Comparison of ENCODE assay signal across 8 cellular contexts in genomic region chr2:43636616-43637015, GRCh38. TPM values are rescaled to one million over a fixed set of nuclear protein-coding genes. Genes with fewer than 3 reads are reported as not detected.
DNase-seq lines count a peak whose midpoint lies in the region; TF ChIP-seq lines count a peak whose summit lies in the region.

No MANE protein-coding gene starts in this region.

- H4K8ac ChIP-seq in mesenchymal stem cell (ENCODE audit: low read length): no peak overlapping the region

- 62% methylated on average over 11 of the region's 11 CpGs for WGBS in mesenchymal stem cell

- peak overlapping the region; percentile 50 for H3K4me2 ChIP-seq in mesenchymal stem cell (ENCODE audit: low read length, poor library complexity, severe bottlenecking)

- H3K14ac ChIP-seq in mesenchymal stem cell (ENCODE audit: low read length in 2 of 2): no peak overlapping the region

- DNase-seq in AG10803 (ENCODE audit: low read depth): no peak
- no peak for DNase-seq in HL-60 (ENCODE audit: low read depth in 1 of 2, low spot score in 1 of 2)
- DNase-seq in ascending aorta (ENCODE audit: low spot score in 2 of 2): no peak
- no peak for DNase-seq in mesenchymal stem cell
- DNase-seq in uterus: no peak
- DNase-seq in islet precursor cell: no peak
- DNase-seq in NCI-H226: no peak
- no peak for DNase-seq in cerebellar nuclear complex (lab: John Stamatoyannopoulos, UW)

- H3K27me3 ChIP-seq in HL-60 (ENCODE audit: insufficient read depth, poor library complexity, severe bottlenecking) (peaks cover 17% of the 10 kb centered on the region), ascending aorta (no peaks in the 10 kb centered on the region), mesenchymal stem cell (ENCODE audit: control insufficient read depth in 1 of 2, insufficient read depth in 1 of 2, low read length in 2 of 2) (no peaks in the 10 kb centered on the region), uterus (no peaks in the 10 kb centered on the region)

- no peak overlapping the region for H2AK5ac ChIP-seq in mesenchymal stem cell (ENCODE audit: low read length, severe bottlenecking)

- no peak overlapping the region for H2BK120ac ChIP-seq in mesenchymal stem cell (ENCODE audit: low read depth, low read length)

- H3K23ac ChIP-seq in mesenchymal stem cell (ENCODE audit: low read length in 2 of 2): no peak overlapping the region

- no peak overlapping the region for H2BK12ac ChIP-seq in mesenchymal stem cell (ENCODE audit: low read length in 2 of 2)

- no peak overlapping the region for H4K91ac ChIP-seq in mesenchymal stem cell (ENCODE audit: low read length)

- H2BK15ac ChIP-seq in mesenchymal stem cell (ENCODE audit: low read depth, poor library complexity, severe bottlenecking): no peak overlapping the region

- H3K4me1 ChIP-seq in ascending aorta: peaks cover 0 to 4% of the 10 kb centered on the region in 2 donors
- peaks cover 6% of the 10 kb centered on the region for H3K4me1 ChIP-seq in mesenchymal stem cell (ENCODE audit: control insufficient read depth, insufficient read depth, low read depth, low read length)
- H3K4me1 ChIP-seq in uterus: no peaks in the 10 kb centered on the region

- H3K79me1 ChIP-seq in mesenchymal stem cell (replicated peaks; ENCODE audit: low read length, poor library complexity, severe bottlenecking): peaks cover 11% of the 10 kb centered on the region

- peak overlapping the region in 1 of 2 experiments; percentile 13 for H3K18ac ChIP-seq in mesenchymal stem cell (ENCODE audit: low read depth in 1 of 2, low read length in 2 of 2)

- H3K27ac ChIP-seq in HL-60 (replicated peaks) (no peak overlapping the region), ascending aorta (no peak overlapping the region), mesenchymal stem cell (ENCODE audit: low read length, poor library complexity, severe bottlenecking) (no peak overlapping the region), uterus (peak overlapping the region; percentile 90 to 93)

- H2BK5ac ChIP-seq in mesenchymal stem cell (ENCODE audit: low read depth, low read length, poor library complexity, severe bottlenecking): no peak overlapping the region

- peak overlapping the region; percentile 83 for H3K9ac ChIP-seq in mesenchymal stem cell (ENCODE audit: low read length)

- TF ChIP-seq CTCF in AG10803 (conservative IDR thresholded peaks at IDR 0.05; ENCODE audit: low read length): no peak
- no peak for TF ChIP-seq CTCF in HL-60 (IDR thresholded peaks at IDR 0.05; ENCODE audit: insufficient read depth, low read length)
- TF ChIP-seq CTCF in ascending aorta (IDR thresholded peaks at IDR 0.05): no peak
- no peak for TF ChIP-seq CTCF in uterus (IDR thresholded peaks at IDR 0.05)

- H2AFZ ChIP-seq in mesenchymal stem cell (ENCODE audit: low read depth, low read length): peak overlapping the region; percentile 72

- intact Hi-C loops in ascending aorta (cut with DNase I): loop anchor here (2.0 to 5.0 kb wide), 2 partner anchors 40 to 136 kb away; partner anchors contain the start of genes DYNC2LI1 and THADA
- intact Hi-C loops in uterus (cut with DNase I; ENCODE audit: low total_unique reads): no loop called here

- H3K4me3 ChIP-seq in AG10803 (ENCODE audit: low read length): peak overlapping the region; percentile 62
- peak overlapping the region; percentile 45 for H3K4me3 ChIP-seq in HL-60 (replicated peaks; ENCODE audit: insufficient read depth, low read length)
- peak overlapping the region; percentile 94 to 95 for H3K4me3 ChIP-seq in ascending aorta
- H3K4me3 ChIP-seq in mesenchymal stem cell (ENCODE audit: insufficient read depth in 1 of 2, low read depth in 1 of 2, low read length in 2 of 2): peak overlapping the region; percentile 24 to 84
- peak overlapping the region; percentile 80 to 96 for H3K4me3 ChIP-seq in uterus

- TF ChIP-seq POLR2A in uterus (IDR thresholded peaks at IDR 0.05): no peak

- no peaks in the 10 kb centered on the region for H3K9me3 ChIP-seq in ascending aorta
- H3K9me3 ChIP-seq in mesenchymal stem cell (ENCODE audit: control insufficient read depth, low read length): no peaks in the 10 kb centered on the region
- H3K9me3 ChIP-seq in uterus: no peaks in the 10 kb centered on the region

- no peaks in the 10 kb centered on the region for H3K36me3 ChIP-seq in ascending aorta
- no peaks in the 10 kb centered on the region for H3K36me3 ChIP-seq in mesenchymal stem cell (ENCODE audit: control insufficient read depth in 1 of 2, insufficient read depth in 2 of 2, low read depth in 1 of 2, low read length in 2 of 2)
- no peaks in the 10 kb centered on the region for H3K36me3 ChIP-seq in uterus

- no peak overlapping the region for H3K4ac ChIP-seq in mesenchymal stem cell (ENCODE audit: low read depth in 1 of 2, low read length in 2 of 2)

RNA-seq across cellular contexts. Expression of gene PLEKHH2, which starts 0.4 kb away (rescaled TPM):
- total RNA-seq in ascending aorta (15.0 TPM), uterus (100 to 1,000 TPM in 1 of 4 donors, 10 to 100 TPM in 3; 47.1 to 124 (median 74.8) TPM)
- polyA plus RNA-seq in mesenchymal stem cell (2013, experiment 1 of 2): 6.5 TPM
- polyA plus RNA-seq in mesenchymal stem cell (2013, experiment 2 of 2): 6.1 TPM

RNA-seq across cellular contexts. Expression of gene C1GALT1C1L, which starts 39.6 kb away (rescaled TPM):
- total RNA-seq in ascending aorta: not detected
- polyA plus RNA-seq in mesenchymal stem cell (2013, experiment 1 of 2): 0.08 TPM
- polyA plus RNA-seq in mesenchymal stem cell (2013, experiment 2 of 2): 0.04 TPM
- 1 to 10 TPM in 3 of 4 donors, not detected in 1; 1.5 to 3.7 (median 3.7) TPM for total RNA-seq in uterus

RNA-seq across cellular contexts. Expression of gene THADA, which starts 40.8 kb away (rescaled TPM):
- total RNA-seq in ascending aorta (27.4 TPM), uterus (10 to 100 TPM; 31.2 to 68.8 (median 54.9) TPM)
- 5.1 TPM for polyA plus RNA-seq in mesenchymal stem cell (2013, experiment 1 of 2)
- 4.3 TPM for polyA plus RNA-seq in mesenchymal stem cell (2013, experiment 2 of 2)

Comparison
In these comparisons a context has a peak if more than half of its experiments do, and no peak if none do; other contexts are left out.
1. H3K27ac ChIP-seq: peak in uterus (2 of 2); none in HL-60 (single experiment), ascending aorta (0 of 2) and mesenchymal stem cell (single experiment).
2. Peak in every context shown above with its lines, with median percentiles within 50 percentile points of each other: H3K4me3 ChIP-seq.